1 cellular context compared by ENCODE assay signal in genomic region chr19:3179739-3180293, GRCh38.
TF ChIP-seq lines count a peak whose summit lies in the region.

No MANE protein-coding gene starts in this region.

TF ChIP-seq in H1, 55 proteins besides CTCF, POLR2A, EP300 and RAD21:
- TF ChIP-seq RXRA (IDR thresholded peaks at IDR 0.05; ENCODE audit: insufficient read depth, low read depth, low read length) (no peak), PHF8 (conservative IDR thresholded peaks at IDR 0.05; ENCODE audit: low read depth, low read length) (no peak), JUND (IDR thresholded peaks at IDR 0.05; ENCODE audit: low read length) (no peak), SP1 (IDR thresholded peaks at IDR 0.05; ENCODE audit: low read depth, low read length) (no peak), SIRT6 (IDR thresholded peaks at IDR 0.05; ENCODE audit: low read length) (no peak), SAP30 (IDR thresholded peaks at IDR 0.05; ENCODE audit: insufficient read depth, insufficient replicate concordance, low read length) (no peak)
